Comparison of ENCODE assay signal across 14 cellular contexts in genomic region chr1:81174811-81175476, GRCh38.
DNase-seq lines count a peak whose midpoint lies in the region; ATAC-seq and TF ChIP-seq lines count a peak whose summit lies in the region.
"Had no signal": no experiment of that assay in that cellular context is flagged by ENCODE, and none has a peak within 500 bp of the region (broad histone marks: within the 10 kb centered on the region; RNA-seq: fewer than 3 reads in every experiment).

No MANE protein-coding gene starts in this region.

- peaks cover 6% of the 10 kb centered on the region for H3K9me3 ChIP-seq in IMR-90 (ENCODE audit: control insufficient read depth, insufficient read depth, low read length)
- H3K9me3 ChIP-seq: right lobe of liver had no signal

- H3K9me1 ChIP-seq in IMR-90 (ENCODE audit: insufficient read depth, low read length) = peaks cover 12% of the 10 kb centered on the region

- H3K36me3 Mint-ChIP-seq in activated CD8-positive, alpha-beta T cell treated with anti-CD3 and anti-CD28 coated beads, Interleukin-2, amount 10 ng/mL, durations not matched to agents 7 days and 5 days (ENCODE audit: low read depth) = no peaks in the 10 kb centered on the region
- peaks cover 7% of the 10 kb centered on the region for H3K36me3 Mint-ChIP-seq in mesothelial cell of epicardium
- H3K36me3 Mint-ChIP-seq: activated naive CD4-positive, alpha-beta T cell treated with anti-CD3 and anti-CD28 coated beads, Interleukin-2, amount 50 U/mL, for 24 hours; CD14-positive monocyte had no signal

- H3K18ac ChIP-seq in IMR-90 (ENCODE audit: low read depth, low read length) = peak overlapping the region; percentile 39; the same call in 1 of the 2 replicates

- WGBS in IMR-90 (ENCODE audit: extremely low coverage in 2 of 2, insufficient read length in 1 of 2), 2 experiments = no CpG with 5 or more reads among the region's 2 CpGs

- H4K8ac ChIP-seq in IMR-90 (ENCODE audit: low read depth in 2 of 2, low read length in 2 of 2) = peak overlapping the region in 1 of 2 experiments; percentile 22; a peak in 3 of 4 replicates

- no peak overlapping the region for H4K5ac ChIP-seq in IMR-90 (ENCODE audit: low read depth, low read length)

- ATAC-seq in IMR-90 (ENCODE audit: low read depth) = no peak
- ATAC-seq in activated CD8-positive, alpha-beta T cell treated with anti-CD3 and anti-CD28 coated beads, Interleukin-2, amount 10 ng/mL, durations not matched to agents 7 days and 5 days = no peak
- ATAC-seq: left ventricle myocardium superior had no signal

- H3K56ac ChIP-seq in IMR-90 (ENCODE audit: extremely low read depth, insufficient read depth, low read length) = no peak overlapping the region; the same call in 1 of the 2 replicates

- H3K4me3 ChIP-seq in IMR-90 (ENCODE audit: insufficient read depth, low read depth, low read length) (no peak overlapping the region), astrocyte of the cerebellum (ENCODE audit: low read depth, low read length) (no peak overlapping the region), kidney epithelial cell (ENCODE audit: low read depth, low read length) (no peak overlapping the region), coronary artery (no peak overlapping the region)
- H3K4me3 ChIP-seq: right lobe of liver had no signal

- POLR2A ChIA-PET in IMR-90 (lab: Charles Lee; ENCODE audit: unreplicated experiment) = no interaction called here
- POLR2A ChIA-PET in activated CD8-positive, alpha-beta T cell treated with anti-CD3 and anti-CD28 coated beads, Interleukin-2, amount 10 ng/mL, durations not matched to agents 7 days and 5 days (lab: Charles Lee) = no interaction called here

- H3K4ac ChIP-seq in IMR-90 (ENCODE audit: low read depth, low read length) = peak overlapping the region; percentile 61

- peak overlapping the region; percentile 75 for H2BK5ac ChIP-seq in IMR-90 (ENCODE audit: low read depth, low read length, poor library complexity, severe bottlenecking)

- H3K27me3 ChIP-seq in IMR-90 (ENCODE audit: control insufficient read depth, insufficient read depth, low read length) (no peaks in the 10 kb centered on the region), kidney epithelial cell (ENCODE audit: control insufficient read depth, insufficient read depth, low read length) (no peaks in the 10 kb centered on the region)
- H3K27me3 ChIP-seq: right lobe of liver had no signal

- peak overlapping the region; percentile 74 for H4K91ac ChIP-seq in IMR-90 (ENCODE audit: insufficient read depth, low read depth, low read length)

- H3K27ac ChIP-seq in IMR-90 (ENCODE audit: insufficient read depth, low read length) = no peak overlapping the region
- no peak overlapping the region for H3K27ac ChIP-seq in coronary artery
- H3K27ac ChIP-seq: right lobe of liver had no signal

- H4K20me1 ChIP-seq in IMR-90 (ENCODE audit: insufficient read depth, low read length) = no peaks in the 10 kb centered on the region

- no peaks in the 10 kb centered on the region for H3K79me1 ChIP-seq in IMR-90 (ENCODE audit: low read depth in 1 of 2, low read length in 2 of 2)

- TF ChIP-seq POLR2A in IMR-90 (IDR thresholded peaks at IDR 0.05; ENCODE audit: low read depth, low read length) = no peak

- in situ Hi-C loops in Caki2 (cut with HindIII; ENCODE audit: low pct_unique_long_range_greater_than_20kb, low sequenced_read_pairs) (no loop called here), IMR-90 (cut with MboI; ENCODE audit: low sequenced_read_pairs) (no loop called here), astrocyte of the cerebellum (cut with HindIII; ENCODE audit: low sequenced_read_pairs) (no loop called here)

- H3K4me3 Mint-ChIP-seq in activated CD8-positive, alpha-beta T cell treated with anti-CD3 and anti-CD28 coated beads, Interleukin-2, amount 10 ng/mL, durations not matched to agents 7 days and 5 days = no peak overlapping the region
- no peak overlapping the region for H3K4me3 Mint-ChIP-seq in mesothelial cell of epicardium
- H3K4me3 Mint-ChIP-seq: activated naive CD4-positive, alpha-beta T cell treated with anti-CD3 and anti-CD28 coated beads, Interleukin-2, amount 50 U/mL, for 24 hours; CD14-positive monocyte; dendritic cell treated with granulocyte-macrophage colony-stimulating factor and Interleukin-4, amounts not matched to agents 40 ng/mL and 50 ng/mL, for 4 days; nephron had no signal

- peak overlapping the region; percentile 60 for H2BK120ac ChIP-seq in IMR-90 (ENCODE audit: low read depth, low read length)

- CTCF ChIA-PET in IMR-90 (lab: Yijun Ruan, JAX) = no interaction called here
- CTCF ChIA-PET in activated CD8-positive, alpha-beta T cell treated with anti-CD3 and anti-CD28 coated beads, Interleukin-2, amount 10 ng/mL, durations not matched to agents 7 days and 5 days (lab: Charles Lee) = no interaction called here

- peak overlapping the region; percentile 67 for H2AFZ ChIP-seq in IMR-90 (replicated peaks; ENCODE audit: low read length, poor library complexity)

- intact Hi-C loops in IMR-90 (cut with micrococcal nuclease) = no loop called here

- dilution Hi-C loops in IMR-90 (cut with HindIII; ENCODE audit: low sequenced_read_pairs, unreplicated experiment) = no loop called here

- H3K27me3 Mint-ChIP-seq in activated CD8-positive, alpha-beta T cell treated with anti-CD3 and anti-CD28 coated beads, Interleukin-2, amount 10 ng/mL, durations not matched to agents 7 days and 5 days (ENCODE audit: low read depth) = no peaks in the 10 kb centered on the region
- no peaks in the 10 kb centered on the region for H3K27me3 Mint-ChIP-seq in mesothelial cell of epicardium (ENCODE audit: low read depth)
- H3K27me3 Mint-ChIP-seq: activated naive CD4-positive, alpha-beta T cell treated with anti-CD3 and anti-CD28 coated beads, Interleukin-2, amount 50 U/mL, for 24 hours; dendritic cell treated with granulocyte-macrophage colony-stimulating factor and Interleukin-4, amounts not matched to agents 40 ng/mL and 50 ng/mL, for 4 days had no signal

- peak overlapping the region; percentile 88 for H2AK5ac ChIP-seq in IMR-90 (ENCODE audit: low read depth, low read length)

- TF ChIP-seq RAD21 in IMR-90 (IDR thresholded peaks at IDR 0.05; ENCODE audit: low read length) = no peak; the same call in 1 of the 2 replicates

- no peaks in the 10 kb centered on the region for H3K36me3 ChIP-seq in IMR-90 (ENCODE audit: control insufficient read depth, insufficient read depth, low read length)
- no peaks in the 10 kb centered on the region for H3K36me3 ChIP-seq in kidney epithelial cell (ENCODE audit: control insufficient read depth, insufficient read depth, low read length)
- H3K36me3 ChIP-seq: right lobe of liver had no signal

- peak overlapping the region; percentile 51 for H2BK20ac ChIP-seq in IMR-90 (ENCODE audit: low read depth, low read length)

- H3K27ac Mint-ChIP-seq in activated CD8-positive, alpha-beta T cell treated with anti-CD3 and anti-CD28 coated beads, Interleukin-2, amount 10 ng/mL, durations not matched to agents 7 days and 5 days = no peak overlapping the region
- H3K27ac Mint-ChIP-seq in mesothelial cell of epicardium = no peak overlapping the region
- H3K27ac Mint-ChIP-seq: activated naive CD4-positive, alpha-beta T cell treated with anti-CD3 and anti-CD28 coated beads, Interleukin-2, amount 50 U/mL, for 24 hours; CD14-positive monocyte; dendritic cell treated with granulocyte-macrophage colony-stimulating factor and Interleukin-4, amounts not matched to agents 40 ng/mL and 50 ng/mL, for 4 days; nephron had no signal

- peak overlapping the region; percentile 83 for H2BK15ac ChIP-seq in IMR-90 (ENCODE audit: low read depth, low read length)

- peaks cover 8% of the 10 kb centered on the region for H3K9me3 Mint-ChIP-seq in activated CD8-positive, alpha-beta T cell treated with anti-CD3 and anti-CD28 coated beads, Interleukin-2, amount 10 ng/mL, durations not matched to agents 7 days and 5 days (ENCODE audit: insufficient read depth)
- peaks cover 52% of the 10 kb centered on the region for H3K9me3 Mint-ChIP-seq in mesothelial cell of epicardium

- no peaks in the 10 kb centered on the region for H3K4me1 Mint-ChIP-seq in activated CD8-positive, alpha-beta T cell treated with anti-CD3 and anti-CD28 coated beads, Interleukin-2, amount 10 ng/mL, durations not matched to agents 7 days and 5 days (ENCODE audit: low read depth)
- H3K4me1 Mint-ChIP-seq in mesothelial cell of epicardium = no peaks in the 10 kb centered on the region
- H3K4me1 Mint-ChIP-seq: activated naive CD4-positive, alpha-beta T cell treated with anti-CD3 and anti-CD28 coated beads, Interleukin-2, amount 50 U/mL, for 24 hours; CD14-positive monocyte; nephron had no signal

- no peak overlapping the region for H3K9ac ChIP-seq in IMR-90 (ENCODE audit: low read depth, low read length)

- peak overlapping the region; percentile 76 for H2AK9ac ChIP-seq in IMR-90 (replicated peaks; ENCODE audit: low read depth, low read length, poor library complexity)

- 0 out of 2 replicates have a peak overlapping the region, but pooled peaks have one; percentile 32 for H3K14ac ChIP-seq in IMR-90 (replicated peaks; ENCODE audit: low read depth, low read length)

- H3K4me1 ChIP-seq in IMR-90 (ENCODE audit: control insufficient read depth, insufficient read depth, low read length) = peaks cover 5% of the 10 kb centered on the region

- no peak overlapping the region for H3K4me2 ChIP-seq in IMR-90 (ENCODE audit: low read depth, low read length)

- BruUV-seq in IMR-90 (replicated peaks; lab: Mats Ljungman, UMichigan) = no TSS peak

- peak; percentile 71 for DNase-seq in Caki2 (ENCODE audit: low read depth)
- peak; percentile 86 for DNase-seq in IMR-90
- peak; percentile 53 for DNase-seq in astrocyte of the cerebellum (ENCODE audit: low read depth)
- DNase-seq in kidney epithelial cell (ENCODE audit: low read depth) = peak; percentile 89
- DNase-seq in activated CD8-positive, alpha-beta T cell treated with anti-CD3 and anti-CD28 coated beads, Interleukin-2, amount 10 ng/mL, durations not matched to agents 7 days and 5 days = no peak
- DNase-seq in coronary artery (ENCODE audit: low spot score) = no peak
- no peak for DNase-seq in mesothelial cell of epicardium (ENCODE audit: low spot score in 2 of 2, unreplicated experiment in 2 of 2)
- DNase-seq in hippocampal formation (lab: John Stamatoyannopoulos, UW) = no peak
- DNase-seq: left ventricle myocardium superior, right lobe of liver had no signal

- peak overlapping the region; percentile 35; the same call in 1 of the 2 replicates for H3K23ac ChIP-seq in IMR-90 (ENCODE audit: low read depth, low read length)

- no peak for TF ChIP-seq CTCF in IMR-90 (conservative IDR thresholded peaks at IDR 0.05; ENCODE audit: low read depth, low read length)
- TF ChIP-seq CTCF in astrocyte of the cerebellum (IDR thresholded peaks at IDR 0.05; ENCODE audit: low read depth, low read length, missing control alignments) = no peak
- no peak for TF ChIP-seq CTCF in kidney epithelial cell (IDR thresholded peaks at IDR 0.05; ENCODE audit: insufficient read depth, low read length, poor library complexity, severe bottlenecking)
- TF ChIP-seq CTCF in coronary artery (IDR thresholded peaks at IDR 0.05) = no peak
- TF ChIP-seq CTCF in mesothelial cell of epicardium (IDR thresholded peaks at IDR 0.05; ENCODE audit: unreplicated experiment) = no peak

Comparison
In these comparisons a context has a peak if more than half of its experiments do, and no peak if none do; other contexts are left out.
1. DNase-seq: peak in Caki2 (single experiment), IMR-90 (single experiment), astrocyte of the cerebellum (single experiment) and kidney epithelial cell (single experiment); none in activated CD8-positive, alpha-beta T cell treated with anti-CD3 and anti-CD28 coated beads, Interleukin-2, amount 10 ng/mL, durations not matched to agents 7 days and 5 days (single experiment), coronary artery (single experiment), mesothelial cell of epicardium (0 of 2) and hippocampal formation (0 of 2).